1 cellular context compared by ENCODE assay signal in genomic region chr10:74213571-74214162, GRCh38.
TF ChIP-seq lines count a peak whose summit lies in the region.

No MANE protein-coding gene starts in this region.

TF ChIP-seq in GM23338, 12 proteins besides CTCF, POLR2A, EP300 and RAD21 (continued from another document):
- TF ChIP-seq ETS1 (IDR thresholded peaks at IDR 0.05) (no peak), NANOG (IDR thresholded peaks at IDR 0.05; ENCODE audit: borderline replicate concordance) (no peak), JUNB (IDR thresholded peaks at IDR 0.05; ENCODE audit: unreplicated experiment) (no peak), STAT1 (IDR thresholded peaks at IDR 0.05; ENCODE audit: unreplicated experiment) (no peak), ZNF331 (CRISPR knock-in tag; IDR thresholded peaks at IDR 0.05; ENCODE audit: low read depth) (no peak), CREB1 (CRISPR knock-in tag; IDR thresholded peaks at IDR 0.05; ENCODE audit: low read depth) (no peak), ZNF114 (CRISPR knock-in tag; IDR thresholded peaks at IDR 0.05) (no peak)
